In genomic region chr5:134466241-134467069, GRCh38 we compare ENCODE assay signal across 8 cellular contexts. TPM values are rescaled to one million over a fixed set of nuclear protein-coding genes. Genes with fewer than 3 reads are reported as not detected.
DNase-seq lines count a peak whose midpoint lies in the region; ATAC-seq and TF ChIP-seq lines count a peak whose summit lies in the region.

No MANE protein-coding gene starts in this region.

- peaks cover 4% of the 10 kb centered on the region for H3K27me3 Mint-ChIP-seq in T-helper 2 cell treated with Interferon-gamma antibody and Interleukin-4, amounts not matched to agents 5 μg/mL and 100 μg/mL, for 36 hours (ENCODE audit: low read depth)
- peaks cover 40% of the 10 kb centered on the region for H3K27me3 Mint-ChIP-seq in brain

- H3K27ac Mint-ChIP-seq in T-helper 2 cell treated with Interferon-gamma antibody and Interleukin-4, amounts not matched to agents 5 μg/mL and 100 μg/mL, for 36 hours: peak overlapping the region; percentile 65
- H3K27ac Mint-ChIP-seq in brain: peak overlapping the region in 4 of 5 experiments; percentile 30 to 85 (median 60)

- no peak for TF ChIP-seq CTCF in brain (conservative IDR thresholded peaks at IDR 0.05)

- ATAC-seq in GM18519 (IDR thresholded peaks at IDR 0.05; ENCODE audit: low FRiP score, unreplicated experiment): no peak

- H3K4me3 Mint-ChIP-seq in T-helper 2 cell treated with Interferon-gamma antibody and Interleukin-4, amounts not matched to agents 5 μg/mL and 100 μg/mL, for 36 hours: peak overlapping the region; percentile 71
- peak overlapping the region; percentile 70 to 83 (median 78) for H3K4me3 Mint-ChIP-seq in brain

- no peaks in the 10 kb centered on the region for H3K36me3 Mint-ChIP-seq in T-helper 2 cell treated with Interferon-gamma antibody and Interleukin-4, amounts not matched to agents 5 μg/mL and 100 μg/mL, for 36 hours (ENCODE audit: low read depth)
- no peaks in the 10 kb centered on the region for H3K36me3 Mint-ChIP-seq in brain

- DNase-seq in EH (ENCODE audit: low read depth): peak; percentile 84
- peak; percentile 90 for DNase-seq in HCEC 1CT
- DNase-seq in NCI-H1436 treated with DMSO at 0.1 percent for 48 hours (lab: John Stamatoyannopoulos, UW): peak; percentile 39
- DNase-seq in T-helper 2 cell treated with Interferon-gamma antibody and Interleukin-4, amounts not matched to agents 5 μg/mL and 100 μg/mL, for 36 hours (ENCODE audit: low spot score): peak; percentile 7
- DNase-seq in hypothalamus (lab: John Stamatoyannopoulos, UW): peak in 50 of 51 donors; percentile 26 to 96 (median 77)
- peak; percentile 89 for DNase-seq in renal cortical epithelial cell (ENCODE audit: low read depth)

- H3K9me3 Mint-ChIP-seq in T-helper 2 cell treated with Interferon-gamma antibody and Interleukin-4, amounts not matched to agents 5 μg/mL and 100 μg/mL, for 36 hours: no peaks in the 10 kb centered on the region
- no peaks in the 10 kb centered on the region for H3K9me3 Mint-ChIP-seq in brain

- peaks cover 8% of the 10 kb centered on the region for H3K4me1 Mint-ChIP-seq in T-helper 2 cell treated with Interferon-gamma antibody and Interleukin-4, amounts not matched to agents 5 μg/mL and 100 μg/mL, for 36 hours (ENCODE audit: low read depth)
- peaks cover 14% of the 10 kb centered on the region for H3K4me1 Mint-ChIP-seq in brain

RNA-seq across cellular contexts. Expression of gene CDKN2AIPNL, which starts 54.8 kb away (rescaled TPM):
- 47.8 TPM for polyA plus RNA-seq in brain (ENCODE audit: insufficient read depth, low read depth, low replicate concordance)
- 13.1 and 33.2 TPM in 2 replicates for total RNA-seq in renal cortical epithelial cell

RNA-seq across cellular contexts. Expression of gene JADE2, which starts 59.0 kb away (rescaled TPM):
- 12.1 TPM for polyA plus RNA-seq in brain (ENCODE audit: insufficient read depth, low read depth, low replicate concordance)
- 17.2 and 42.6 TPM in 2 replicates for total RNA-seq in renal cortical epithelial cell

Comparison
In these comparisons a context has a peak if more than half of its experiments do, and no peak if none do; other contexts are left out.
1. DNase-seq: peak in every context shown above with its lines; median percentile 90 in HCEC 1CT; 89 in renal cortical epithelial cell; 84 in EH; 77 in hypothalamus; 39 in NCI-H1436 treated with DMSO at 0.1 percent for 48 hours; 7 in T-helper 2 cell treated with Interferon-gamma antibody and Interleukin-4, amounts not matched to agents 5 μg/mL and 100 μg/mL, for 36 hours.